Comparison of ENCODE assay signal across 8 cellular contexts in genomic region chr10:69801094-69801433, GRCh38. TPM values are rescaled to one million over a fixed set of nuclear protein-coding genes. Genes with fewer than 3 reads are reported as not detected.
DNase-seq lines count a peak whose midpoint lies in the region; ATAC-seq, FAIRE-seq and TF ChIP-seq lines count a peak whose summit lies in the region.

No MANE protein-coding gene starts in this region.

- no peak overlapping the region for H3K4me2 ChIP-seq in OCI-LY7 (ENCODE audit: low read length)
- H3K4me2 ChIP-seq in astrocyte (ENCODE audit: low read length): peak overlapping the region; percentile 92

- H3K4me1 ChIP-seq in OCI-LY7 (ENCODE audit: insufficient read depth, low read length, poor library complexity, severe bottlenecking) (no peaks in the 10 kb centered on the region), astrocyte (ENCODE audit: insufficient read depth, low read length) (peaks cover 29% of the 10 kb centered on the region), iPS-20b (ENCODE audit: insufficient read depth, low read length) (peaks cover 27% of the 10 kb centered on the region; the same call in 1 of the 2 replicates)

- POLR2A ChIA-PET in OCI-LY7 (lab: Charles Lee): no interaction called here

- peaks cover 61% of the 10 kb centered on the region for H3K27me3 Mint-ChIP-seq in astrocyte (ENCODE audit: low read depth, unreplicated experiment)

- peak overlapping the region; percentile 85 for H3K9ac ChIP-seq in astrocyte (ENCODE audit: low read length)
- H3K9ac ChIP-seq in iPS-20b (ENCODE audit: low read depth, low read length): peak overlapping the region; percentile 58; the same call in 1 of the 2 replicates

- CTCF ChIA-PET in OCI-LY7 (lab: Charles Lee; ENCODE audit: unreplicated experiment): no interaction called here

- H3K9me2 ChIP-seq in OCI-LY7 (ENCODE audit: insufficient read depth, low read length): no peaks in the 10 kb centered on the region

- no peaks in the 10 kb centered on the region for H3K79me2 ChIP-seq in OCI-LY7 (ENCODE audit: insufficient read depth, low read depth, low read length)
- H3K79me2 ChIP-seq in astrocyte (ENCODE audit: insufficient read depth, low read length): peaks cover 36% of the 10 kb centered on the region

- FAIRE-seq in astrocyte (lab: Jason Lieb, UNC): no peak

- intact Hi-C loops in OCI-LY7 (cut with micrococcal nuclease; ENCODE audit: unreplicated experiment): loop anchor here (2.0 to 5.0 kb wide), 2 partner anchors 156 to 284 kb away; no protein-coding TSS in a partner anchor

- ATAC-seq in GM19035 (IDR thresholded peaks at IDR 0.05; ENCODE audit: unreplicated experiment) (no peak), GM18907 (IDR thresholded peaks at IDR 0.05; ENCODE audit: unreplicated experiment) (no peak)

- H3K9me3 ChIP-seq in OCI-LY7 (ENCODE audit: low read length): no peaks in the 10 kb centered on the region
- H3K9me3 ChIP-seq in astrocyte (ENCODE audit: insufficient read depth, low read depth, low read length): peaks cover 1% of the 10 kb centered on the region
- 0 out of 2 replicates have a peak, but pooled peaks cover 2% of the 10 kb centered on the region for H3K9me3 ChIP-seq in iPS-20b (ENCODE audit: insufficient read depth, low read depth, low read length)

- BruUV-seq in OCI-LY7 (replicated peaks; lab: Mats Ljungman, UMichigan): no TSS peak

- peaks cover 3% of the 10 kb centered on the region for H3K27me3 ChIP-seq in astrocyte (ENCODE audit: insufficient read depth, low read length)
- peaks cover 76% of the 10 kb centered on the region for H3K27me3 ChIP-seq in iPS-20b (ENCODE audit: insufficient read depth, low read length)

- H4K20me1 ChIP-seq in OCI-LY7 (ENCODE audit: insufficient read depth, low read length) (no peaks in the 10 kb centered on the region), astrocyte (ENCODE audit: insufficient read depth, low read length) (peaks cover 5% of the 10 kb centered on the region)

- H3K36me3 Mint-ChIP-seq in astrocyte (ENCODE audit: low read depth, unreplicated experiment): peaks cover 2% of the 10 kb centered on the region

- peak overlapping the region; percentile 85 for H3K4me3 Mint-ChIP-seq in astrocyte (ENCODE audit: unreplicated experiment)

- DNase-seq in A172 (ENCODE audit: low spot score): peak; percentile 63
- DNase-seq in OCI-LY7 (ENCODE audit: low spot score): peak; percentile 13
- no peak for DNase-seq in astrocyte (ENCODE audit: low read depth)
- DNase-seq in stimulated activated CD4-positive, alpha-beta T cell treated with anti-CD3 and anti-CD28 coated beads, Interleukin-2, amount 100 ng/mL, for 24 hours: peak; percentile 29 to 61

- no peak overlapping the region for H3K27ac Mint-ChIP-seq in astrocyte (ENCODE audit: unreplicated experiment)

- H2AFZ ChIP-seq in OCI-LY7 (ENCODE audit: low read length): no peak overlapping the region
- peak overlapping the region; percentile 82 for H2AFZ ChIP-seq in astrocyte (ENCODE audit: low read depth, low read length)

- H3K36me3 ChIP-seq in OCI-LY7 (ENCODE audit: insufficient read depth, low read length) (no peaks in the 10 kb centered on the region), astrocyte (ENCODE audit: insufficient read depth, low read length) (no peaks in the 10 kb centered on the region), iPS-20b (ENCODE audit: insufficient read depth, low read depth, low read length) (no peaks in the 10 kb centered on the region)

- H3K4me1 Mint-ChIP-seq in astrocyte (ENCODE audit: low read depth, unreplicated experiment): peaks cover 2% of the 10 kb centered on the region

- H3K4me3 ChIP-seq in GM12875 (ENCODE audit: low read depth, low read length) (no peak overlapping the region), OCI-LY7 (ENCODE audit: low read depth, low read length, poor library complexity, severe bottlenecking) (no peak overlapping the region), astrocyte (ENCODE audit: insufficient read depth, low read depth, low read length) (peak overlapping the region; percentile 87), iPS-20b (ENCODE audit: low read length) (peak overlapping the region; percentile 85)

- no peak overlapping the region for H3K27ac ChIP-seq in OCI-LY7 (ENCODE audit: low read depth, low read length, poor library complexity, severe bottlenecking)
- no peak overlapping the region for H3K27ac ChIP-seq in astrocyte (ENCODE audit: low read depth, low read length)
- H3K27ac ChIP-seq in iPS-20b (ENCODE audit: low read length): no peak overlapping the region

- peaks cover 9% of the 10 kb centered on the region for H3K9me3 Mint-ChIP-seq in astrocyte (ENCODE audit: unreplicated experiment)

- TF ChIP-seq CTCF in GM12875 (IDR thresholded peaks at IDR 0.05; ENCODE audit: borderline replicate concordance, insufficient read depth, low read depth, low read length): peak; percentile 66
- TF ChIP-seq CTCF in OCI-LY7 (conservative IDR thresholded peaks at IDR 0.05; ENCODE audit: low read length): peak; percentile 71
- peak; percentile 43 for TF ChIP-seq CTCF in astrocyte (IDR thresholded peaks at IDR 0.05; ENCODE audit: insufficient read depth, low read depth, low read length)

RNA-seq across cellular contexts. Expression of gene COL13A1, which starts 0.6 kb away (rescaled TPM):
- total RNA-seq in A172 (2014; rRNA removed; shearing (Covaris generic)): 0.86 and 1.1 TPM in 2 replicates
- total RNA-seq in OCI-LY7 (2014; rRNA removed; shearing (Covaris generic)): 0.06 TPM in 1 of 2 replicates, not detected in the other
- total RNA-seq in OCI-LY7 (2022) (not detected in 2 replicates), astrocyte (0.65 and 0.86 TPM in 2 replicates)

Comparison
In these comparisons a context has a peak if more than half of its experiments do, and no peak if none do; other contexts are left out.
1. H3K4me3 ChIP-seq: peak in astrocyte (single experiment) and iPS-20b (single experiment); none in GM12875 (single experiment) and OCI-LY7 (single experiment).
2. Peak in every context shown above with its lines, with median percentiles within 50 percentile points of each other: CTCF ChIP-seq.